ENCODE assay signal across 8 cellular contexts in the genomic region with DNA sequence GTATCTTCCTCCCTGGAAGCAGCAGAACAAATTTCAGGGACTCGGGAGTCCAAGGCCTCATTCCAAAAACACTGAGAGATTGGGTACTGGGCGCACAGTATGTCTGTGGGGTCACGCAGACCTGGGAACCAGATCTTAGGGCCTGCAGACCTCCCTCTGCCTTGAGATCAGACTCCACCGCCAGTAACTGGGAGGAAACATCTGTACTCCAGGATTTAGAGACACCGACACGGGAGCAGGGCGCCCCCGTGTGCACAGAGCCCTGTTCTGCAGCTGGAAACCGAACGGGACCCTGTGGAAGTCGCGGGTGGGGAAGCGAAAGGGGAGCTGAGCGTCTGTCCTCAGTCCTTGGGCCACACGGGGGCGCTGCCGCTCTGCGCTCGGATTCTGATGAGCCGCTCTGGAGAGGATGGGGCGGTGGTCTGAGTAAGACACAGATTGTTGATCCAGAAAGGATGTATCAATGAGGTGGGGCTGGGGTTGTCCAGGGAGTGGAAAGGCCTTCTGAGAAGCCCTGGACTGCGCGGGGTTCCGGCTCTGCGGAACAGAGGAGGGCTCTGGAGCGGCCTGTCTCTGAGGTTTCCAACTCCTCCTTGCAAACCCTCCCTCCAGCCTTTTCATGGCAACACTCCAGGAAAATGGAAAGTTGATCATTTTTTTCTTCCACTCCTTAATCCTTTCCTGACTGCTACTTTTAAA. TPM values are rescaled to one million over a fixed set of nuclear protein-coding genes. Genes with fewer than 3 reads are reported as not detected.
DNase-seq lines count a peak whose midpoint lies in the region; ATAC-seq and TF ChIP-seq lines count a peak whose summit lies in the region.
"Not testable (repeated sequence)": the region's sequence is repeated elsewhere in the genome, so short reads cannot be mapped to it uniquely, and the experiment has no call there.

No MANE protein-coding gene starts in this region.

- not testable (repeated sequence) for H3K27ac Mint-ChIP-seq in stimulated activated naive CD8-positive, alpha-beta T cell treated with anti-CD3 and anti-CD28 coated beads, Interleukin-15, amount 100 ng/mL, for 72 hours

- H3K4me1 ChIP-seq in trophoblast cell (ENCODE audit: control insufficient read depth in 1 of 2, insufficient read depth in 2 of 2, low read length in 2 of 2), result not testable (repeated sequence)

- H3K9ac ChIP-seq in trophoblast cell (ENCODE audit: low read length), result not testable (repeated sequence)

- no CpG with 5 or more reads among the region's 26 CpGs for WGBS in trophoblast cell (ENCODE audit: extremely low coverage, insufficient coverage, insufficient read length)

- not testable (repeated sequence) for H2AFZ ChIP-seq in trophoblast cell (ENCODE audit: insufficient read depth, low read length, poor library complexity)

- H3K9me3 ChIP-seq in trophoblast cell (ENCODE audit: insufficient read depth, low read depth, low read length), result not testable (repeated sequence)

- H3K27me3 ChIP-seq in trophoblast cell (ENCODE audit: insufficient read depth, low read length), result peaks cover 11% of the 10 kb centered on the region

- not testable (repeated sequence) for H3K79me1 ChIP-seq in trophoblast cell (ENCODE audit: low read length)

- not testable (repeated sequence) for H4K91ac ChIP-seq in trophoblast cell (ENCODE audit: low read depth, low read length)

- not testable (repeated sequence) for H2AK5ac ChIP-seq in trophoblast cell (ENCODE audit: low read length)

- H2BK120ac ChIP-seq in trophoblast cell (ENCODE audit: insufficient read depth, low read length, poor library complexity), result not testable (repeated sequence)

- not testable (repeated sequence) for H3K23ac ChIP-seq in trophoblast cell (ENCODE audit: low read length)

- peak overlapping the region; percentile 23 to 68 for H3K4me3 Mint-ChIP-seq in stimulated activated naive CD8-positive, alpha-beta T cell treated with anti-CD3 and anti-CD28 coated beads, Interleukin-15, amount 100 ng/mL, for 72 hours

- H3K4ac ChIP-seq in trophoblast cell (ENCODE audit: low read depth, low read length), result not testable (repeated sequence)

- H3K4me2 ChIP-seq in trophoblast cell (ENCODE audit: low read length), result not testable (repeated sequence)

- not testable (repeated sequence) for H3K79me2 ChIP-seq in trophoblast cell (ENCODE audit: control insufficient read depth, insufficient read depth, low read length, poor library complexity)

- in situ Hi-C loops in astrocyte of the spinal cord (cut with HindIII; ENCODE audit: low sequenced_read_pairs), result not testable (repeated sequence)

- peak; percentile 85 for DNase-seq in DMS53 treated with DMSO at 0.1 percent for 48 hours (lab: John Stamatoyannopoulos, UW; ENCODE audit: unreplicated experiment)
- DNase-seq in HT-29 (ENCODE audit: low spot score), result peak; percentile 91
- peak; percentile 41 for DNase-seq in NCI-H774 (lab: John Stamatoyannopoulos, UW)
- peak; percentile 71 for DNase-seq in astrocyte of the spinal cord (ENCODE audit: low read depth, low spot score)
- peak; percentile 88 for DNase-seq in left cardiac atrium
- peak; percentile 56 to 71 for DNase-seq in trophoblast cell
- DNase-seq in stimulated activated naive CD8-positive, alpha-beta T cell treated with anti-CD3 and anti-CD28 coated beads, Interleukin-15, amount 100 ng/mL, for 72 hours, result peak; percentile 83 to 87

- ATAC-seq in activated CD4-positive, CD25-positive, alpha-beta regulatory T cell treated with anti-CD3 and anti-CD28 coated beads, Interleukin-2, amount 50 U/mL, for 24 hours, result peak; percentile 85 to 86
- peak; percentile 81 to 90 for ATAC-seq in left cardiac atrium
- ATAC-seq in stimulated activated naive CD8-positive, alpha-beta T cell treated with anti-CD3 and anti-CD28 coated beads, Interleukin-15, amount 100 ng/mL, for 72 hours, result peak; percentile 92

- H3K9me3 Mint-ChIP-seq in stimulated activated naive CD8-positive, alpha-beta T cell treated with anti-CD3 and anti-CD28 coated beads, Interleukin-15, amount 100 ng/mL, for 72 hours, result not testable (repeated sequence)

- intact Hi-C loops in left cardiac atrium (cut with DNase I), result not testable (repeated sequence)

- peaks cover 98% of the 10 kb centered on the region for H3K27me3 Mint-ChIP-seq in stimulated activated naive CD8-positive, alpha-beta T cell treated with anti-CD3 and anti-CD28 coated beads, Interleukin-15, amount 100 ng/mL, for 72 hours

- H3K36me3 ChIP-seq in trophoblast cell (ENCODE audit: control insufficient read depth in 1 of 2, insufficient read depth in 2 of 2, low read length in 2 of 2), result not testable (repeated sequence)

- not testable (repeated sequence) for H3K18ac ChIP-seq in trophoblast cell (ENCODE audit: low read length)

- H3K14ac ChIP-seq in trophoblast cell (ENCODE audit: low read length), result not testable (repeated sequence)

- not testable (repeated sequence) for H4K8ac ChIP-seq in trophoblast cell (ENCODE audit: low read depth, low read length)

- not testable (repeated sequence) for H4K12ac ChIP-seq in trophoblast cell (ENCODE audit: low read depth, low read length)

- not testable (repeated sequence) for H2BK5ac ChIP-seq in trophoblast cell (ENCODE audit: low read depth, low read length, poor library complexity)

- not testable (repeated sequence) for H2BK12ac ChIP-seq in trophoblast cell (ENCODE audit: low read length)

- not testable (repeated sequence) for H3K27ac ChIP-seq in trophoblast cell (ENCODE audit: low read depth, low read length)

- TF ChIP-seq CTCF in astrocyte of the spinal cord (IDR thresholded peaks at IDR 0.05; ENCODE audit: low read depth, low read length), result peak; percentile 80

- not testable (repeated sequence) for H3K4me3 ChIP-seq in astrocyte of the spinal cord (ENCODE audit: low read depth, low read length); trophoblast cell (ENCODE audit: low read depth, low read length)

- peaks cover 48% of the 10 kb centered on the region for H3K4me1 Mint-ChIP-seq in stimulated activated naive CD8-positive, alpha-beta T cell treated with anti-CD3 and anti-CD28 coated beads, Interleukin-15, amount 100 ng/mL, for 72 hours

RNA-seq across cellular contexts. Expression of a gene that starts 35.7 kb away (rescaled TPM):
- total RNA-seq in HT-29 (2014; rRNA removed; shearing (Covaris generic)), result 99.5 and 117 TPM in 2 replicates
- 100 to 1,000 TPM; 210 to 242 TPM for total RNA-seq in left cardiac atrium
- 35.3 and 35.6 TPM in 2 replicates for polyA plus RNA-seq in trophoblast cell (2013)

Comparison
In these comparisons a context has a peak if more than half of its experiments do, and no peak if none do; other contexts are left out.
1. DNase-seq: peak in every context shown above with its lines; median percentile 91 in HT-29; 88 in left cardiac atrium; 85 in DMS53 treated with DMSO at 0.1 percent for 48 hours; 85 in stimulated activated naive CD8-positive, alpha-beta T cell treated with anti-CD3 and anti-CD28 coated beads, Interleukin-15, amount 100 ng/mL, for 72 hours; 71 in astrocyte of the spinal cord; 64 in trophoblast cell; 41 in NCI-H774.